Comparison of ENCODE assay signal across 8 cellular contexts in genomic region chr4:8410641-8411271, GRCh38. TPM values are rescaled to one million over a fixed set of nuclear protein-coding genes. Genes with fewer than 3 reads are reported as not detected.
DNase-seq lines count a peak whose midpoint lies in the region; ATAC-seq, FAIRE-seq and TF ChIP-seq lines count a peak whose summit lies in the region.

No MANE protein-coding gene starts in this region.

- no peak overlapping the region for H3K4me3 ChIP-seq in MG63
- no peak overlapping the region for H3K4me3 ChIP-seq in kidney (ENCODE audit: low read length in 2 of 2)

- no peaks in the 10 kb centered on the region for H3K27me3 ChIP-seq in MG63

- intact Hi-C loops in kidney (cut with DNase I) (no loop called here), posterior vena cava (cut with DNase I) (no loop called here)

- no peak for FAIRE-seq in kidney (lab: Jason Lieb, UNC)

- no peak overlapping the region for H3K27ac ChIP-seq in kidney (ENCODE audit: low read depth in 2 of 2, low read length in 2 of 2)

- H3K36me3 ChIP-seq in MG63 (peaks cover 9% of the 10 kb centered on the region), kidney (ENCODE audit: control insufficient read depth in 1 of 2, insufficient read depth in 2 of 2, low read length in 2 of 2) (peaks cover 18 to 31% of the 10 kb centered on the region in 2 donors)

- H3K9me3 ChIP-seq in MG63 = no peaks in the 10 kb centered on the region
- H3K9me3 ChIP-seq in kidney (ENCODE audit: control insufficient read depth in 1 of 2, low read length in 2 of 2) = no peaks in the 10 kb centered on the region

- peak; percentile 40 for TF ChIP-seq CTCF in kidney (IDR thresholded peaks at IDR 0.05; ENCODE audit: borderline replicate concordance, extremely low read depth, insufficient read depth)

- ATAC-seq in HG03520 (IDR thresholded peaks at IDR 0.05; ENCODE audit: unreplicated experiment) (no peak), GM21367 (IDR thresholded peaks at IDR 0.05; ENCODE audit: unreplicated experiment) (no peak)

- H3K9ac ChIP-seq in kidney (ENCODE audit: low read length in 2 of 2) = no peak overlapping the region

- H3K4me1 ChIP-seq in kidney (ENCODE audit: control insufficient read depth in 1 of 2, insufficient read depth in 1 of 2, low read depth in 1 of 2, low read length in 2 of 2) = no peaks in the 10 kb centered on the region

- DNase-seq in EH (ENCODE audit: low read depth) = peak; percentile 72
- peak; percentile 52 for DNase-seq in MG63
- peak; percentile 77 for DNase-seq in astrocyte of the hippocampus (ENCODE audit: low read depth, low spot score)
- DNase-seq in kidney = no peak
- no peak for DNase-seq in NOMO-1 (lab: John Stamatoyannopoulos, UW; ENCODE audit: unreplicated experiment in 2 of 2)
- no peak for DNase-seq in posterior vena cava (ENCODE audit: low spot score)

RNA-seq across cellular contexts. Expression of gene ACOX3, which starts 29.8 kb away (rescaled TPM):
- 20.3 and 33.2 TPM in 2 replicates for total RNA-seq in MG63 (2014; rRNA removed; shearing (Covaris generic); ENCODE audit: low replicate concordance)
- total RNA-seq in kidney (21.7 TPM), posterior vena cava (10 to 100 TPM; 29.7 to 36.8 TPM)
- 10.1 TPM for polyA plus RNA-seq in kidney (ENCODE audit: insufficient read depth, low read depth, low replicate concordance)

RNA-seq across cellular contexts. Expression of gene TRMT44, which starts 29.8 kb away (rescaled TPM):
- 3.2 and 13.4 TPM in 2 replicates for total RNA-seq in MG63 (2014; rRNA removed; shearing (Covaris generic); ENCODE audit: low replicate concordance)
- total RNA-seq in kidney (20.1 TPM), posterior vena cava (10 to 100 TPM; 14.2 to 15.5 TPM)
- 5.1 TPM for polyA plus RNA-seq in kidney (ENCODE audit: insufficient read depth, low read depth, low replicate concordance)

Comparison
In these comparisons a context has a peak if more than half of its experiments do, and no peak if none do; other contexts are left out.
1. DNase-seq: peak in EH (single experiment), MG63 (single experiment) and astrocyte of the hippocampus (single experiment); none in kidney (single experiment), NOMO-1 (0 of 2) and posterior vena cava (single experiment).